ENCODE assay signal across 9 cellular contexts in genomic region chr4:153912296-153912695, GRCh38.
"Had no signal": no experiment of that assay in that cellular context is flagged by ENCODE, and none has a peak within 500 bp of the region (broad histone marks: within the 10 kb centered on the region; RNA-seq: fewer than 3 reads in every experiment).

No MANE protein-coding gene starts in this region.

- DNase-seq: GM23248, GOT3, H7, H9, HCEC 1CT, HFFc6 had no signal

- H3K36me3 ChIP-seq: HAP-1 had no signal

- H3K9me3 Mint-ChIP-seq: GM23338, H9 had no signal

- ATAC-seq: GM23338, HCT116 had no signal

- H3K9me3 ChIP-seq: HAP-1 had no signal

- H3K4me3 ChIP-seq: GM23248, GM23338, HAP-1 had no signal

- H3K4me1 ChIP-seq: HAP-1 had no signal

- H3K27ac Mint-ChIP-seq: GM23338, H9, HFFc6 had no signal

- H3K27ac ChIP-seq: GM23248 had no signal

- H3K4me3 Mint-ChIP-seq: GM23338, H9, HFFc6 had no signal
